29 cellular contexts compared by ENCODE assay signal in genomic region chr1:208485512-208485911, GRCh38.
"Had no signal": no experiment of that assay in that cellular context is flagged by ENCODE, and none has a peak within 500 bp of the region (broad histone marks: within the 10 kb centered on the region; RNA-seq: fewer than 3 reads in every experiment).

No MANE protein-coding gene starts in this region.

- H3K9me3 ChIP-seq: adrenal gland, ascending aorta, body of pancreas, breast epithelium had no signal

- H3K4me1 ChIP-seq: ascending aorta, body of pancreas, breast epithelium had no signal

- H3K4me3 ChIP-seq: adrenal gland, ascending aorta, body of pancreas, breast epithelium, cardiac muscle cell had no signal

- H3K27ac ChIP-seq: adrenal gland, ascending aorta, body of pancreas, brain microvascular endothelial cell, breast epithelium, cardiac muscle cell had no signal

- H3K27me3 ChIP-seq: adrenal gland, ascending aorta, body of pancreas, brain microvascular endothelial cell, breast epithelium, cardiac muscle cell had no signal

- H3K36me3 ChIP-seq: adrenal gland, ascending aorta, brain microvascular endothelial cell, breast epithelium, cardiac muscle cell had no signal

- DNase-seq: activated effector memory CD4-positive, alpha-beta T cell treated with anti-CD3 and anti-CD28 coated beads, Interleukin-2, amount 50 U/mL, for 16 hours; activated effector memory CD4-positive, alpha-beta T cell treated with Interleukin-2 at 50 U/mL for 16 hours; activated gamma-delta T cell; activated gamma-delta T cell treated with Interleukin-2 at 50 U/mL for 16 hours; activated naive CD4-positive, alpha-beta T cell; activated naive CD4-positive, alpha-beta T cell treated with anti-CD3 and anti-CD28 coated beads for 36 hours; activated naive CD4-positive, alpha-beta T cell treated with anti-CD3 and anti-CD28 coated beads, Interleukin-2, amount 10 ng/mL, durations not matched to agents 7 days and 5 days; activated naive CD4-positive, alpha-beta T cell treated with anti-CD3 and anti-CD28 coated beads, Interleukin-2, amount 50 U/mL, for 16 hours; activated naive CD4-positive, alpha-beta T cell treated with Interleukin-2 at 50 U/mL for 16 hours; activated naive CD8-positive, alpha-beta T cell treated with anti-CD3 and anti-CD28 coated beads for 36 hours; activated naive CD8-positive, alpha-beta T cell treated with anti-CD3 and anti-CD28 coated beads, Interleukin-2, amount 10 ng/mL, durations not matched to agents 7 days and 5 days; activated naive CD8-positive, alpha-beta T cell treated with anti-CD3 and anti-CD28 coated beads, Interleukin-2, amount 50 U/mL, for 24 hours; activated T-cell treated with anti-CD3 and anti-CD28 coated beads, Interleukin-2, amount 50 U/mL, for 1 hour; activated T-cell treated with anti-CD3 and anti-CD28 coated beads, Interleukin-2, amount 50 U/mL, for 24 hours; activated T-cell treated with anti-CD3 and anti-CD28 coated beads, Interleukin-2, amount 50 U/mL, for 4 hours; activated T-cell treated with anti-CD3 and anti-CD28 coated beads, Interleukin-2, amount 50 U/mL, for 48 hours; activated T-cell treated with anti-CD3 and anti-CD28 coated beads, Interleukin-2, amount 50 U/mL, for 72 hours; adrenal gland; amniotic stem cell; anterior cingulate cortex; aorta; body of pancreas; brain microvascular endothelial cell; caudate nucleus; central memory CD4-positive, alpha-beta T cell; cerebellar nuclear complex had no signal
